Comparison of ENCODE assay signal across 8 cellular contexts in the genomic region with DNA sequence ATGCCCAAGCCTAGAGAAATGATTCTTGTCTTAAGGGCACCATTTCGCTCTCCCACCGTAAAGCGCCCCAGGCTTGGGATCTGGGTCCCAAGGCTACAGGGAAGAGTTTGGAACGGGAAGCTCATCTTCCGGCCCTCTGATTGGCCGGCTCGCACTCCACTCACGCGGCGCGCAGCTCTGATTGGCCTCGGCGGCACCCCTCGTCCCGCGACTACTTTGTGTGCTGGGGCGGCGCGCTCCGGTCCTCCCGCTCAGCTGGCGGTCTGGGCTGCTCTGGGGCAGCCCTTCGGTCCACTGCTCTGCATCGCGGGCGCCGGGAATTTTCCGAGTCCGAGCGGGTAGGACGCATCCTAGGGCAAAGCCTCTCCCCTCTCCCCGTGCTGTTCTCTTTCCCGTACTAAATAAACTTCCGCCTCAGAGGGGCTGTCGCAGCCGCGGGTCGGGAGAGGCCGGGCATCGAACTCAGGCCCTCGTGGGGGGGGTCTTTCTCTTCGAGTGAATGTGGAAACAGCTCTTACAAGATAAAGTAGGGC. TPM values are rescaled to one million over a fixed set of nuclear protein-coding genes. Genes with fewer than 3 reads are reported as not detected.
DNase-seq lines count a peak whose midpoint lies in the region; ATAC-seq and TF ChIP-seq lines count a peak whose summit lies in the region.

No MANE protein-coding gene starts in this region.

- no peak for TF ChIP-seq EP300 in stomach (IDR thresholded peaks at IDR 0.05)

- H3K4me1 ChIP-seq in DOHH2 (ENCODE audit: control insufficient read depth, low read length), result peaks cover 30% of the 10 kb centered on the region
- peaks cover 36% of the 10 kb centered on the region for H3K4me1 ChIP-seq in Karpas-422 (ENCODE audit: low read length)
- peaks cover 10% of the 10 kb centered on the region for H3K4me1 ChIP-seq in RWPE2 (ENCODE audit: insufficient read depth, poor library complexity, severe bottlenecking)
- peaks cover 0 to 46% (median 27%) of the 10 kb centered on the region in 4 donors for H3K4me1 ChIP-seq in stomach

- ATAC-seq in GM21786 (IDR thresholded peaks at IDR 0.05; ENCODE audit: unreplicated experiment), result peak; percentile 53
- peak; percentile 79 for ATAC-seq in RWPE2 (ENCODE audit: low read depth)

- H3K9me3 ChIP-seq in DOHH2 (ENCODE audit: control insufficient read depth, insufficient read depth, low read length), result no peaks in the 10 kb centered on the region
- H3K9me3 ChIP-seq in Karpas-422 (ENCODE audit: low read length), result no peaks in the 10 kb centered on the region
- H3K9me3 ChIP-seq in RWPE2 (ENCODE audit: severe bottlenecking), result no peaks in the 10 kb centered on the region
- H3K9me3 ChIP-seq in stomach, result no peaks in the 10 kb centered on the region

- H3K27ac Mint-ChIP-seq in neural crest cell (ENCODE audit: unreplicated experiment), result peak overlapping the region; percentile 97

- no peaks in the 10 kb centered on the region for H3K27me3 ChIP-seq in DOHH2 (ENCODE audit: control insufficient read depth, low read length)
- H3K27me3 ChIP-seq in Karpas-422 (ENCODE audit: low read length), result no peaks in the 10 kb centered on the region
- no peaks in the 10 kb centered on the region for H3K27me3 ChIP-seq in RWPE2 (ENCODE audit: insufficient read depth, poor library complexity, severe bottlenecking)
- no peaks in the 10 kb centered on the region for H3K27me3 ChIP-seq in stomach

- peaks cover 39% of the 10 kb centered on the region for H3K4me1 Mint-ChIP-seq in neural crest cell

- peak overlapping the region; percentile 95 for H3K4me3 Mint-ChIP-seq in neural crest cell

- H3K36me3 ChIP-seq in DOHH2 (ENCODE audit: control insufficient read depth, low read length) (peaks cover 10% of the 10 kb centered on the region), Karpas-422 (ENCODE audit: insufficient read depth, low read length) (no peaks in the 10 kb centered on the region), RWPE2 (ENCODE audit: low read depth) (no peaks in the 10 kb centered on the region), stomach (no peaks in the 10 kb centered on the region)

- H3K9ac ChIP-seq in Karpas-422 (ENCODE audit: low read length), result peak overlapping the region; percentile 84

- peak overlapping the region; percentile 88 for H2AFZ ChIP-seq in Karpas-422 (ENCODE audit: low read length)

- H3K27me3 Mint-ChIP-seq in neural crest cell (ENCODE audit: low read depth), result no peaks in the 10 kb centered on the region

- H3K4me3 ChIP-seq in DOHH2 (ENCODE audit: low read length), result peak overlapping the region; percentile 97
- H3K4me3 ChIP-seq in Karpas-422 (ENCODE audit: low read length), result peak overlapping the region; percentile 85
- peak overlapping the region; percentile 69 for H3K4me3 ChIP-seq in RWPE2 (ENCODE audit: severe bottlenecking)
- H3K4me3 ChIP-seq in fibroblast of villous mesenchyme (ENCODE audit: low read depth, low read length), result peak overlapping the region; percentile 73
- peak overlapping the region; percentile 85 to 98 (median 95) for H3K4me3 ChIP-seq in stomach

- H3K79me2 ChIP-seq in DOHH2 (ENCODE audit: control insufficient read depth, low read length) (peaks cover 54% of the 10 kb centered on the region), Karpas-422 (ENCODE audit: low read length) (peaks cover 37% of the 10 kb centered on the region)

- 0 to 1% (median 0%) methylated on average over 22 to 42 of the region's 42 CpGs for WGBS in stomach, 5 donors

- H4K20me1 ChIP-seq in DOHH2 (ENCODE audit: control insufficient read depth, insufficient read depth, low read depth, low read length) (no peaks in the 10 kb centered on the region), Karpas-422 (ENCODE audit: insufficient read depth, low read depth, low read length) (0 out of 2 replicates have a peak, but pooled peaks cover 4% of the 10 kb centered on the region)

- peak; percentile 95 for DNase-seq in Karpas-422
- peak; percentile 94 for DNase-seq in RWPE2 (ENCODE audit: low spot score)
- DNase-seq in activated gamma-delta T cell (lab: John Stamatoyannopoulos, UW), result peak; percentile 69
- peak; percentile 94 for DNase-seq in fibroblast of villous mesenchyme (ENCODE audit: low read depth)
- DNase-seq in neural crest cell (ENCODE audit: low read depth, low spot score), result peak; percentile 72
- DNase-seq in stomach, result peak; percentile 94

- peaks cover 10% of the 10 kb centered on the region; the same call in 1 of the 2 replicates for H3F3A ChIP-seq in DOHH2 (ENCODE audit: control insufficient read depth, insufficient read depth)

- peak overlapping the region; percentile 74 for H3K4me2 ChIP-seq in DOHH2 (ENCODE audit: low read length)
- peak overlapping the region; percentile 93 for H3K4me2 ChIP-seq in Karpas-422 (ENCODE audit: low read depth, low read length, poor library complexity, severe bottlenecking)

- H3K9me3 Mint-ChIP-seq in neural crest cell, result no peaks in the 10 kb centered on the region

- intact Hi-C loops in stomach (cut with DNase I; ENCODE audit: low total_unique reads), result loop anchor here (5.0 kb wide), 1 partner anchor 416 kb away; no protein-coding TSS in a partner anchor

- no peaks in the 10 kb centered on the region for H3K36me3 Mint-ChIP-seq in neural crest cell (ENCODE audit: low read depth)

- no peaks in the 10 kb centered on the region for H3K9me2 ChIP-seq in DOHH2 (replicated peaks; ENCODE audit: control insufficient read depth, low read length)
- no peaks in the 10 kb centered on the region for H3K9me2 ChIP-seq in Karpas-422 (replicated peaks; ENCODE audit: insufficient read depth, low read length)

- H3K27ac ChIP-seq in DOHH2 (ENCODE audit: low read depth, low read length) (peak overlapping the region; percentile 84), Karpas-422 (ENCODE audit: low read length) (peak overlapping the region; percentile 75), RWPE2 (ENCODE audit: poor library complexity, severe bottlenecking) (peak overlapping the region; percentile 76), stomach (peak overlapping the region; percentile 89 to 98 (median 96))

- peak in 2 of 4 donors; percentile 28 to 41 for TF ChIP-seq POLR2A in stomach (IDR thresholded peaks at IDR 0.05)

- no peak for TF ChIP-seq CTCF in DOHH2 (IDR thresholded peaks at IDR 0.05; ENCODE audit: low read depth, low read length, poor library complexity, severe bottlenecking)
- no peak for TF ChIP-seq CTCF in RWPE2 (IDR thresholded peaks at IDR 0.05; ENCODE audit: poor library complexity, severe bottlenecking)
- no peak for TF ChIP-seq CTCF in fibroblast of villous mesenchyme (IDR thresholded peaks at IDR 0.05; ENCODE audit: insufficient read depth, low read depth, low read length)
- TF ChIP-seq CTCF in neural crest cell (conservative IDR thresholded peaks at IDR 0.05), result no peak
- no peak for TF ChIP-seq CTCF in stomach (IDR thresholded peaks at IDR 0.05)

RNA-seq across cellular contexts. Expression of gene FUT8, which starts 0.8 kb away (rescaled TPM):
- 31.7 and 33.0 TPM in 2 replicates for total RNA-seq in Karpas-422 (2014; rRNA removed; shearing (Covaris generic); ENCODE audit: low replicate concordance)
- total RNA-seq in fibroblast of villous mesenchyme, result 95.3 and 120 TPM in 2 replicates
- 63.0 and 67.2 TPM in 2 replicates for total RNA-seq in neural crest cell
- 100 to 1,000 TPM in 2 of 5 donors, 10 to 100 TPM in 3; 25.5 to 175 (median 95.5) TPM for total RNA-seq in stomach
- 10 to 100 TPM; 17.4 to 24.3 (median 20.0) TPM for polyA plus RNA-seq in stomach

Comparison
In these comparisons a context has a peak if more than half of its experiments do, and no peak if none do; other contexts are left out.
1. Peak in every context shown above with its lines: DNase-seq, ATAC-seq, H3K4me3 ChIP-seq and H3K27ac ChIP-seq.